In genomic region chr18:12052866-12053265, GRCh38 we compare ENCODE assay signal across 23 cellular contexts. TPM values are rescaled to one million over a fixed set of nuclear protein-coding genes. Genes with fewer than 3 reads are reported as not detected.
"Had no signal": no experiment of that assay in that cellular context is flagged by ENCODE, and none has a peak within 500 bp of the region (broad histone marks: within the 10 kb centered on the region; RNA-seq: fewer than 3 reads in every experiment).

No MANE protein-coding gene starts in this region.

- H3K9ac ChIP-seq: parathyroid adenoma had no signal

- H3K27ac ChIP-seq: adrenal gland, cardiac muscle cell, epithelial cell of prostate, parathyroid adenoma, right lobe of liver, upper lobe of right lung, WERI-Rb-1 had no signal

- H3K9me3 Mint-ChIP-seq: activated naive CD4-positive, alpha-beta T cell treated with anti-CD3 and anti-CD28 coated beads, Interleukin-2, amount 50 U/mL, for 72 hours; activated T-cell treated with anti-CD3 and anti-CD28 coated beads, Interleukin-2, amount 50 U/mL, for 72 hours; nephron; T-helper 1 cell treated with Interleukin-12 subunit alpha and Interleukin-12 subunit beta and Interleukin-4 antibody, amounts not matched to agents 30 μg/mL and 1 μg/mL, for 36 hours had no signal

- H3K4me2 ChIP-seq: smooth muscle cell had no signal

- H2AFZ ChIP-seq: parathyroid adenoma had no signal

- DNase-seq: activated CD4-positive, alpha-beta T cell treated with anti-CD3 and anti-CD28 coated beads, Interleukin-2, amount 50 U/mL, for 4 hours; activated gamma-delta T cell; activated T-cell treated with anti-CD3 and anti-CD28 coated beads, Interleukin-2, amount 50 U/mL, for 72 hours; foreskin fibroblast; hippocampal formation; left cardiac atrium; right lobe of liver; stimulated activated CD4-positive, alpha-beta T cell treated with anti-CD3 and anti-CD28 coated beads, Interleukin-4, amount 100 ng/mL, for 1 hour; upper lobe of right lung; WERI-Rb-1 had no signal

- H3K4me3 ChIP-seq: adrenal gland, cardiac muscle cell, right lobe of liver, smooth muscle cell, upper lobe of right lung had no signal

- H3K27me3 ChIP-seq: adrenal gland, cardiac muscle cell, right lobe of liver, upper lobe of right lung had no signal

- H3K36me3 ChIP-seq: adrenal gland, cardiac muscle cell, right lobe of liver, upper lobe of right lung, WERI-Rb-1 had no signal

- H3K4me1 ChIP-seq: adrenal gland, parathyroid adenoma, right lobe of liver, upper lobe of right lung had no signal

- H3K27ac Mint-ChIP-seq: activated naive CD4-positive, alpha-beta T cell treated with anti-CD3 and anti-CD28 coated beads, Interleukin-2, amount 50 U/mL, for 72 hours; activated T-cell treated with anti-CD3 and anti-CD28 coated beads, Interleukin-2, amount 50 U/mL, for 72 hours; T-helper 1 cell treated with Interleukin-12 subunit alpha and Interleukin-12 subunit beta and Interleukin-4 antibody, amounts not matched to agents 30 μg/mL and 1 μg/mL, for 36 hours had no signal

- H3K9me3 ChIP-seq: adrenal gland, right lobe of liver, upper lobe of right lung had no signal

- H3K79me2 ChIP-seq: parathyroid adenoma had no signal

- ATAC-seq: activated naive CD4-positive, alpha-beta T cell treated with anti-CD3 and anti-CD28 coated beads, Interleukin-2, amount 50 U/mL, for 72 hours; activated T-cell treated with anti-CD3 and anti-CD28 coated beads, Interleukin-2, amount 50 U/mL, for 72 hours had no signal

- H3K4me3 Mint-ChIP-seq: activated T-cell treated with anti-CD3 and anti-CD28 coated beads, Interleukin-2, amount 50 U/mL, for 72 hours; nephron; T-helper 1 cell treated with Interleukin-12 subunit alpha and Interleukin-12 subunit beta and Interleukin-4 antibody, amounts not matched to agents 30 μg/mL and 1 μg/mL, for 36 hours had no signal

RNA-seq across cellular contexts. Expression of gene ANKRD62, which starts 40.8 kb away (rescaled TPM):
- total RNA-seq: activated CD8-positive, alpha-beta memory T cell treated with anti-CD3 and anti-CD28 coated beads for 36 hours; activated naive CD4-positive, alpha-beta T cell treated with anti-CD3 and anti-CD28 coated beads, Interleukin-2, amount 50 U/mL, for 72 hours; activated T-cell treated with anti-CD3 and anti-CD28 coated beads, Interleukin-2, amount 50 U/mL, for 72 hours; adrenal gland; cardiac muscle cell; dermis microvascular lymphatic vessel endothelial cell; glomerular endothelial cell; left cardiac atrium; lower leg skin; right lobe of liver; smooth muscle cell had no signal
- polyA plus RNA-seq: adrenal gland, cardiac muscle cell, smooth muscle cell, thymus had no signal
